In genomic region chr7:36135700-36136099, GRCh38 we compare ENCODE assay signal across 9 cellular contexts.
"Had no signal": no experiment of that assay in that cellular context is flagged by ENCODE, and none has a peak within 500 bp of the region (broad histone marks: within the 10 kb centered on the region; RNA-seq: fewer than 3 reads in every experiment).

No MANE protein-coding gene starts in this region.

- ATAC-seq: GM23338, HCT116 had no signal

- H3K4me2 ChIP-seq: GM23338 had no signal

- DNase-seq: GM23248, GOT3, H7, H9, HCEC 1CT, HFFc6 had no signal

- H3K4me3 ChIP-seq: GM23248, GM23338, HAP-1 had no signal

- H2AFZ ChIP-seq: GM23248, GM23338 had no signal

- H3K36me3 ChIP-seq: HAP-1 had no signal

- H3K27ac ChIP-seq: GM23248 had no signal

- H3K4me1 Mint-ChIP-seq: GM23338, H9 had no signal

- H3K4me3 Mint-ChIP-seq: GM23338, H9, HFFc6 had no signal

- H3K9ac ChIP-seq: GM23248 had no signal

- H3K9me3 Mint-ChIP-seq: GM23338, H9, HFFc6 had no signal

- H3K27ac Mint-ChIP-seq: GM23338, H9, HFFc6 had no signal

- H3K4me1 ChIP-seq: HAP-1 had no signal

- H3K9me3 ChIP-seq: HAP-1 had no signal
